1 cellular context compared by ENCODE assay signal in genomic region chr19:36139120-36139472, GRCh38.
TF ChIP-seq lines count a peak whose summit lies in the region.

No MANE protein-coding gene starts in this region.

TF ChIP-seq in H1, 55 proteins besides CTCF, POLR2A, EP300 and RAD21:
- no peak for TF ChIP-seq SP2 (IDR thresholded peaks at IDR 0.05; ENCODE audit: low read length)
- TF ChIP-seq NANOG (IDR thresholded peaks at IDR 0.05; ENCODE audit: insufficient read depth, low read depth, low read length, poor library complexity, severe bottlenecking): no peak
- TF ChIP-seq TEAD4 (IDR thresholded peaks at IDR 0.05; ENCODE audit: low read depth, low read length): no peak
- TF ChIP-seq TCF12 (IDR thresholded peaks at IDR 0.05; ENCODE audit: low read depth, low read length): no peak
- TF ChIP-seq POU5F1 (IDR thresholded peaks at IDR 0.05; ENCODE audit: low read depth, low read length): no peak
- no peak; a peak in 1 of 4 replicates for TF ChIP-seq HDAC2 (IDR thresholded peaks at IDR 0.05; ENCODE audit: borderline replicate concordance in 1 of 2, low read depth in 2 of 2, low read length in 2 of 2)
- no peak for TF ChIP-seq GABPA (IDR thresholded peaks at IDR 0.05; ENCODE audit: borderline replicate concordance, insufficient read depth, low read length)
- TF ChIP-seq MAX (IDR thresholded peaks at IDR 0.05): no peak
- TF ChIP-seq CTBP2 (IDR thresholded peaks at IDR 0.05; ENCODE audit: borderline replicate concordance, insufficient read depth, insufficient read length, low read length): no peak
- TF ChIP-seq CHD1 (IDR thresholded peaks at IDR 0.05; ENCODE audit: low read depth, low read length): no peak
- no peak for TF ChIP-seq GTF2F1 (IDR thresholded peaks at IDR 0.05; ENCODE audit: borderline replicate concordance, low read depth, low read length)
- TF ChIP-seq ASH2L (IDR thresholded peaks at IDR 0.05; ENCODE audit: low read length): no peak
- TF ChIP-seq CHD2 (IDR thresholded peaks at IDR 0.05; ENCODE audit: low read length): no peak
- TF ChIP-seq RFX5 (IDR thresholded peaks at IDR 0.05; ENCODE audit: borderline replicate concordance, low read depth, low read length): no peak
- TF ChIP-seq SIRT6 (IDR thresholded peaks at IDR 0.05; ENCODE audit: low read length): no peak
- TF ChIP-seq USF2 (IDR thresholded peaks at IDR 0.05; ENCODE audit: low read length): no peak
- TF ChIP-seq ATF3 (IDR thresholded peaks at IDR 0.05; ENCODE audit: insufficient read depth, low read depth, low read length): no peak
- TF ChIP-seq RBBP5 (IDR thresholded peaks at IDR 0.05; ENCODE audit: borderline replicate concordance, low read depth, low read length): no peak
- TF ChIP-seq CEBPB (IDR thresholded peaks at IDR 0.05; ENCODE audit: low read depth, low read length): no peak
